Comparison of ENCODE assay signal across 8 cellular contexts in genomic region chr2:205680067-205680466, GRCh38. TPM values are rescaled to one million over a fixed set of nuclear protein-coding genes. Genes with fewer than 3 reads are reported as not detected.
DNase-seq lines count a peak whose midpoint lies in the region; ATAC-seq and TF ChIP-seq lines count a peak whose summit lies in the region.

No MANE protein-coding gene starts in this region.

- DNase-seq in D341Med (ENCODE audit: low spot score) (peak; percentile 61), NCI-H460 (ENCODE audit: extremely low read depth, low read depth) (peak; percentile 86), epithelial cell of esophagus (ENCODE audit: low read depth) (peak; percentile 90), naive B cell (peak; percentile 28)
- peak; percentile 67 for DNase-seq in activated CD4-positive, alpha-beta T cell treated with anti-CD3 and anti-CD28 coated beads for 36 hours
- no peak for DNase-seq in activated CD4-positive, CD25-positive, alpha-beta regulatory T cell treated with anti-CD3 and anti-CD28 coated beads, Interleukin-2, amount 50 U/mL, for 72 hours

- H3K4me3 Mint-ChIP-seq in activated CD4-positive, alpha-beta T cell treated with anti-CD3 and anti-CD28 coated beads for 36 hours = no peak overlapping the region
- peak overlapping the region in 4 of 8 donors; percentile 66 to 83 (median 76) for H3K4me3 Mint-ChIP-seq in naive B cell

- ATAC-seq in GM19438 (IDR thresholded peaks at IDR 0.05; ENCODE audit: low read depth, unreplicated experiment) (peak; percentile 73), HG03442 (IDR thresholded peaks at IDR 0.05; ENCODE audit: unreplicated experiment) (peak; percentile 67), naive B cell (ENCODE audit: low read depth in 2 of 2) (peak; percentile 13 to 22)
- peak; percentile 63 for ATAC-seq in activated CD4-positive, alpha-beta T cell treated with anti-CD3 and anti-CD28 coated beads for 36 hours

- intact Hi-C loops in activated CD4-positive, alpha-beta T cell treated with anti-CD3 and anti-CD28 coated beads for 36 hours (cut with DNase I, micrococcal nuclease) = loop anchor here (1.0 to 5.0 kb wide), 6 partner anchors 247 to 1573 kb away; no protein-coding TSS in a partner anchor

- TF ChIP-seq CTCF in epithelial cell of esophagus (IDR thresholded peaks at IDR 0.05; ENCODE audit: insufficient read depth, low read depth, low read length, missing control alignments) = peak; percentile 59

- H3K9me3 Mint-ChIP-seq in activated CD4-positive, alpha-beta T cell treated with anti-CD3 and anti-CD28 coated beads for 36 hours (ENCODE audit: low read depth) = no peaks in the 10 kb centered on the region
- no peaks in the 10 kb centered on the region for H3K9me3 Mint-ChIP-seq in naive B cell

- peaks cover 15% of the 10 kb centered on the region for H3K4me1 Mint-ChIP-seq in activated CD4-positive, alpha-beta T cell treated with anti-CD3 and anti-CD28 coated beads for 36 hours
- peaks cover 39 to 45% (median 44%) of the 10 kb centered on the region in 3 donors for H3K4me1 Mint-ChIP-seq in naive B cell

- H3K27ac Mint-ChIP-seq in activated CD4-positive, alpha-beta T cell treated with anti-CD3 and anti-CD28 coated beads for 36 hours = no peak overlapping the region
- H3K27ac Mint-ChIP-seq in naive B cell = no peak overlapping the region

- CTCF ChIA-PET in activated CD4-positive, alpha-beta T cell treated with anti-CD3 and anti-CD28 coated beads for 36 hours (lab: Charles Lee) = interaction anchor here (0.6 to 1.2 kb wide), 5 partner anchors 8 to 666 kb away, joined by 3 to 5 read pairs (median 3); no protein-coding TSS in a partner anchor

- no peak overlapping the region for H3K4me3 ChIP-seq in epithelial cell of esophagus (ENCODE audit: low read length)

- no peaks in the 10 kb centered on the region for H3K36me3 Mint-ChIP-seq in activated CD4-positive, alpha-beta T cell treated with anti-CD3 and anti-CD28 coated beads for 36 hours (ENCODE audit: low read depth)
- no peaks in the 10 kb centered on the region for H3K36me3 Mint-ChIP-seq in naive B cell

- H3K27me3 Mint-ChIP-seq in activated CD4-positive, alpha-beta T cell treated with anti-CD3 and anti-CD28 coated beads for 36 hours = peaks cover 39% of the 10 kb centered on the region
- peaks cover 14 to 40% (median 20%) of the 10 kb centered on the region in 3 donors for H3K27me3 Mint-ChIP-seq in naive B cell

- POLR2A ChIA-PET in activated CD4-positive, alpha-beta T cell treated with anti-CD3 and anti-CD28 coated beads for 36 hours (lab: Charles Lee) = no interaction called here

RNA-seq across cellular contexts. Expression of gene NRP2, which starts 2.2 kb away (rescaled TPM):
- 6.7 and 7.4 TPM in 2 replicates for total RNA-seq in NCI-H460 (2014; rRNA removed; shearing (Covaris generic))
- polyA plus RNA-seq in NCI-H460 (2014; cell fraction: nucleus; rRNA removed) = 0.98 and 2.4 TPM in 2 replicates
- 1 to 10 TPM; 1.5 to 3.8 TPM for total RNA-seq in activated CD4-positive, alpha-beta T cell treated with anti-CD3 and anti-CD28 coated beads for 36 hours
- polyA plus RNA-seq in naive B cell (ENCODE audit: low read depth in 6 of 6) = 1 to 10 TPM in 4 of 6 donors, under 1 TPM in 2; 0.49 to 7.6 (median 2.0) TPM

Comparison
In these comparisons a context has a peak if more than half of its experiments do, and no peak if none do; other contexts are left out.
1. ATAC-seq: peak in every context shown above with its lines; median percentile 73 in GM19438; 67 in HG03442; 63 in activated CD4-positive, alpha-beta T cell treated with anti-CD3 and anti-CD28 coated beads for 36 hours; 18 in naive B cell.